17 cellular contexts compared by ENCODE assay signal in the genomic region with DNA sequence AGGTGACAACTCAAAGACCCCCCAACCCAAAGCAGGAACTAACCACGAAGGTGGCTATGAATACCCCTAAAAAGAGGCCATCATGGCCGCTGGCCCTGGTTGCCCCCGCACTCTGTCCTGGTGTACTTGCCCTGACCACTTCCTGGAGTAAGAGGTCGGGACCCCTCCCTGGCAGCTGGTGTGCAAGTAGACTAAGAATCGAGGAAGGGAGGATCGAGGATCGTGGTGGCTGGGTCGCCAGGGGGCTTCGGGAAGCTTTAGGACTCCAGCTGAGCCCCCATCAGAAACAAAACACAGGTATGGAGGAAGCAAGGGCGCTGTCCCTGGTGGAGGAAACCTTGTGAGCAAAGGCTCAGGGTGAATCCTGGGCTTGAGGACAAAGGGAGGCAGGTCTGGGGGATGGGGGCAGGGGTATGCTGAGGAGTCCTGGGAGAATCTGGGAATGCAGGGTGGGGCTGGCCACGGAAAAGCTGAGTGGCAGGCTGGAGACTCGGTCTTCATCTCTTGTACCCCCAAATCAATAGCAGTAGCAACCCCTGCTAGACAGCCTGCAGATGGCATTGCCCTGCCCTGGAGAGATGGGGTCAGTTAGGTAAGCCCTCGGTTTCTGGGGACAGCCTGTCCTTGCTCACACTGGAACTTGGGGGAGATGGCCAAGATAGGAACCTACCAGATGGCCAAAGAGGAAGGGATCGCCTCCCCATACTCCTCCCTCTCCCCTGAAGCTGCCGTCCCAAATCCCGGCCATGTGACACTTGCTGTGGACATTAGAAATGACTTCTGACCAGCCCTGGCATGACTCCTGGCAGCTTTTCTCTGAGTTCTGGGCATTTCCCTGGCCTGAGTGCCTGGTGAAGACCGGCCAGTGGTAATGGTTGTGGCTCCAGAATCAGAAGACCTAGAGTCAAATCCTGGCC. TPM values are rescaled to one million over a fixed set of nuclear protein-coding genes. Genes with fewer than 3 reads are reported as not detected.
DNase-seq lines count a peak whose midpoint lies in the region; ATAC-seq and TF ChIP-seq lines count a peak whose summit lies in the region.
"Had no signal": no experiment of that assay in that cellular context is flagged by ENCODE, and none has a peak within 500 bp of the region (broad histone marks: within the 10 kb centered on the region; RNA-seq: fewer than 3 reads in every experiment).

No MANE protein-coding gene starts in this region.

- H3K27me3 Mint-ChIP-seq in GM23338 (ENCODE audit: insufficient read depth, low read depth, poor library complexity) (peaks cover 32% of the 10 kb centered on the region), WTC11 (ENCODE audit: low read depth) (peaks cover 3% of the 10 kb centered on the region)

- POLR2A ChIA-PET in WTC11 (lab: Charles Lee) = interaction anchor here (1.9 kb wide), 1 partner anchor 21 kb away, joined by 8 read pairs; no protein-coding TSS in a partner anchor

- H4K20me1 ChIP-seq in BLaER1 = peaks cover 13% of the 10 kb centered on the region; the same call in 1 of the 2 replicates
- no peaks in the 10 kb centered on the region for H4K20me1 ChIP-seq in GM23338 (replicated peaks; ENCODE audit: insufficient read depth)

- H3K9me3 ChIP-seq in BLaER1 = no peaks in the 10 kb centered on the region

- no peak overlapping the region for H3K9ac ChIP-seq in BLaER1

- H3F3A ChIP-seq in GM23338 (replicated peaks; ENCODE audit: low read depth) = no peaks in the 10 kb centered on the region

- H3K4me1 Mint-ChIP-seq in GM23338 = peaks cover 37% of the 10 kb centered on the region
- H3K4me1 Mint-ChIP-seq in WTC11 = peaks cover 44% of the 10 kb centered on the region

- H3K36me3 ChIP-seq in BLaER1 (no peaks in the 10 kb centered on the region), GM23338 (ENCODE audit: insufficient read depth) (no peaks in the 10 kb centered on the region)

- H3K4me1 ChIP-seq in BLaER1 (peaks cover 41% of the 10 kb centered on the region), GM23338 (ENCODE audit: insufficient read depth) (peaks cover 29% of the 10 kb centered on the region)

- no peak overlapping the region for H3K4me3 Mint-ChIP-seq in GM23338
- H3K4me3 Mint-ChIP-seq in WTC11 = peak overlapping the region; percentile 69; the same call in 1 of the 2 replicates

- DNase-seq in GM23338 (ENCODE audit: low spot score) (peak; percentile 55), WTC11 (ENCODE audit: low spot score) (peak; percentile 38), left lobe of liver (ENCODE audit: low spot score) (peak; percentile 71), activated gamma-delta T cell treated with Interleukin-2 at 50 U/mL for 16 hours (no peak), NCI-H345 treated with DMSO at 0.1 percent for 48 hours (lab: John Stamatoyannopoulos, UW; ENCODE audit: unreplicated experiment) (no peak)
- DNase-seq: DMS53, Karpas-422, NCI-H187, NCI-H226, NCI-H526, SHP77 had no signal

- H3K27ac Mint-ChIP-seq in GM23338 (no peak overlapping the region), WTC11 (no peak overlapping the region)
- H3K27ac Mint-ChIP-seq: CD14-positive monocyte had no signal

- no peak overlapping the region for H3K4me3 ChIP-seq in BLaER1
- H3K4me3 ChIP-seq in GM23338 = peak overlapping the region; percentile 32; the same call in 1 of the 2 replicates

- H3K9me2 ChIP-seq in GM23338 (ENCODE audit: insufficient read depth) = no peaks in the 10 kb centered on the region

- no peak for TF ChIP-seq CTCF in GM23338 (conservative IDR thresholded peaks at IDR 0.05; ENCODE audit: low read depth in 2 of 2)
- no peak for TF ChIP-seq CTCF in WTC11 (IDR thresholded peaks at IDR 0.05)

- no peaks in the 10 kb centered on the region for H3K79me2 ChIP-seq in GM23338 (replicated peaks; ENCODE audit: insufficient read depth)

- CTCF ChIA-PET in WTC11 (lab: Charles Lee) = no interaction called here

- ATAC-seq in GM23338 (peak; percentile 68), WTC11 (peak; percentile 39), left lobe of liver (peak; percentile 91), GM18858 (IDR thresholded peaks at IDR 0.05; ENCODE audit: unreplicated experiment) (no peak), esophagus mucosa (no peak)
- ATAC-seq: HCT116 had no signal

- H2AFZ ChIP-seq in GM23338 = peak overlapping the region; percentile 78; the same call in 1 of the 2 replicates

- H3K27ac ChIP-seq in BLaER1 = no peak overlapping the region
- H3K27ac ChIP-seq in GM23338 (ENCODE audit: low read depth) = no peak overlapping the region
- H3K27ac ChIP-seq: HL-60 had no signal

- H3K9me3 Mint-ChIP-seq in GM23338 (no peaks in the 10 kb centered on the region), WTC11 (no peaks in the 10 kb centered on the region)

- H3K27me3 ChIP-seq in BLaER1 (peaks cover 50% of the 10 kb centered on the region), GM23338 (ENCODE audit: insufficient read depth) (peaks cover 10% of the 10 kb centered on the region)

- H3K36me3 Mint-ChIP-seq in GM23338 (ENCODE audit: low read depth) (no peaks in the 10 kb centered on the region), WTC11 (no peaks in the 10 kb centered on the region)
- H3K36me3 Mint-ChIP-seq: CD14-positive monocyte had no signal

- H3K4me2 ChIP-seq in BLaER1 = peak overlapping the region; percentile 59
- H3K4me2 ChIP-seq in GM23338 = peak overlapping the region; percentile 57; the same call in 1 of the 2 replicates

TF ChIP-seq in GM23338, 12 proteins besides CTCF, POLR2A, EP300 and RAD21:
- TF ChIP-seq EZH2phosphoT487 (IDR thresholded peaks at IDR 0.05; ENCODE audit: unreplicated experiment) = no peak
- TF ChIP-seq POLR2AphosphoS5 (IDR thresholded peaks at IDR 0.05; ENCODE audit: low read depth) = no peak
- no peak for TF ChIP-seq STAT1 (IDR thresholded peaks at IDR 0.05; ENCODE audit: unreplicated experiment)
- peak; percentile 67 for TF ChIP-seq REST (IDR thresholded peaks at IDR 0.05; ENCODE audit: unreplicated experiment)

TF ChIP-seq in WTC11, 78 proteins besides CTCF, POLR2A, EP300 and RAD21:
- no peak for TF ChIP-seq JAZF1 (CRISPR knock-in tag; IDR thresholded peaks at IDR 0.05)
- TF ChIP-seq, protein P1, sequence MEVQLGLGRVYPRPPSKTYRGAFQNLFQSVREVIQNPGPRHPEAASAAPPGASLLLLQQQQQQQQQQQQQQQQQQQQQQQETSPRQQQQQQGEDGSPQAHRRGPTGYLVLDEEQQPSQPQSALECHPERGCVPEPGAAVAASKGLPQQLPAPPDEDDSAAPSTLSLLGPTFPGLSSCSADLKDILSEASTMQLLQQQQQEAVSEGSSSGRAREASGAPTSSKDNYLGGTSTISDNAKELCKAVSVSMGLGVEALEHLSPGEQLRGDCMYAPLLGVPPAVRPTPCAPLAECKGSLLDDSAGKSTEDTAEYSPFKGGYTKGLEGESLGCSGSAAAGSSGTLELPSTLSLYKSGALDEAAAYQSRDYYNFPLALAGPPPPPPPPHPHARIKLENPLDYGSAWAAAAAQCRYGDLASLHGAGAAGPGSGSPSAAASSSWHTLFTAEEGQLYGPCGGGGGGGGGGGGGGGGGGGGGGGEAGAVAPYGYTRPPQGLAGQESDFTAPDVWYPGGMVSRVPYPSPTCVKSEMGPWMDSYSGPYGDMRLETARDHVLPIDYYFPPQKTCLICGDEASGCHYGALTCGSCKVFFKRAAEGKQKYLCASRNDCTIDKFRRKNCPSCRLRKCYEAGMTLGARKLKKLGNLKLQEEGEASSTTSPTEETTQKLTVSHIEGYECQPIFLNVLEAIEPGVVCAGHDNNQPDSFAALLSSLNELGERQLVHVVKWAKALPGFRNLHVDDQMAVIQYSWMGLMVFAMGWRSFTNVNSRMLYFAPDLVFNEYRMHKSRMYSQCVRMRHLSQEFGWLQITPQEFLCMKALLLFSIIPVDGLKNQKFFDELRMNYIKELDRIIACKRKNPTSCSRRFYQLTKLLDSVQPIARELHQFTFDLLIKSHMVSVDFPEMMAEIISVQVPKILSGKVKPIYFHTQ (CRISPR knock-in tag; IDR thresholded peaks at IDR 0.05) = no peak
- TF ChIP-seq ZNF423 (CRISPR knock-in tag; IDR thresholded peaks at IDR 0.05) = 0 out of 2 replicates have a peak, but pooled peaks have one; percentile 14

RNA-seq across cellular contexts. Expression of gene ESRRB, which starts 45.3 kb away (rescaled TPM):
- total RNA-seq in GM23338 (2014; rRNA removed; shearing (Covaris generic)) = 0.52 and 1.0 TPM in 2 replicates
- 0.09 and 0.31 TPM in 2 replicates for polyA plus RNA-seq in GM23338 (2016; fragmentation: Nextera tagmentation; extraction: Ambion mirVana)
- total RNA-seq in WTC11 (2021) (1.4 to 1.8 TPM (median 1.6 TPM) in 3 replicates), left lobe of liver (0.05 TPM), esophagus mucosa (0.12 TPM)
- polyA plus RNA-seq: CD14-positive monocyte had no signal

Comparison
In these comparisons a context has a peak if more than half of its experiments do, and no peak if none do; other contexts are left out.
1. ATAC-seq: peak in GM23338 (single experiment), WTC11 (single experiment) and left lobe of liver (single experiment); none in GM18858 (single experiment) and esophagus mucosa (single experiment).
2. DNase-seq: peak in GM23338 (single experiment), WTC11 (single experiment) and left lobe of liver (single experiment); none in activated gamma-delta T cell treated with Interleukin-2 at 50 U/mL for 16 hours (single experiment) and NCI-H345 treated with DMSO at 0.1 percent for 48 hours (single experiment).